ENCODE assay signal across 33 cellular contexts in the genomic region with DNA sequence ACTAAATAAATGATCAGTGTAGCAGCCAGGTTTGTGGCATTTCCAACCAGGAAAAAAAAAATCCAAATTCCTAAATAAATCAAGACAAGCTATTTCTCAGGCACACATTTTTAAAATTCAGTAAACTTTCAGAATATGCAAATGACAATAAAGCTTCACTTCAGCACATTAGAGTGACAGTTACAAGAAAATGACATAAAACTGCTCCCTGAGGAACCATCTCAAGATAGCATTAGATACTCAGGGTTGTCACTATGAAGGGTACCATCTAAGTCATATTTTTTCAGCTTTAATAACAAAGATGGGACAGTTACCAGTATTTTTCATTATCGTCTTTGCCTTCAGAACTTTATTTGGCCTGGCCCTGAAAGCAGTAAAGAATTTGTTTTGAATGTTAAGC.
"Had no signal": no experiment of that assay in that cellular context is flagged by ENCODE, and none has a peak within 500 bp of the region (broad histone marks: within the 10 kb centered on the region; RNA-seq: fewer than 3 reads in every experiment).

No MANE protein-coding gene starts in this region.

- H3K9me3 ChIP-seq: adrenal gland, ascending aorta, body of pancreas had no signal

- H3K4me1 ChIP-seq: adrenal gland, ascending aorta, body of pancreas, breast epithelium had no signal

- H3K27ac ChIP-seq: adrenal gland, ascending aorta, body of pancreas, brain microvascular endothelial cell, breast epithelium, cardiac muscle cell had no signal

- H3K4me3 ChIP-seq: adrenal gland, ascending aorta, body of pancreas, breast epithelium, cardiac muscle cell had no signal

- H3K36me3 ChIP-seq: adrenal gland, ascending aorta, brain microvascular endothelial cell, breast epithelium, cardiac muscle cell had no signal

- ATAC-seq: activated naive CD4-positive, alpha-beta T cell treated with anti-CD3 and anti-CD28 coated beads, Interleukin-2, amount 50 U/mL, for 72 hours; activated naive CD8-positive, alpha-beta T cell treated with anti-CD3 and anti-CD28 coated beads, Interleukin-2, amount 50 U/mL, for 24 hours; activated T-cell treated with anti-CD3 and anti-CD28 coated beads, Interleukin-2, amount 50 U/mL, for 4 hours; activated T-cell treated with anti-CD3 and anti-CD28 coated beads, Interleukin-2, amount 50 U/mL, for 72 hours; activated T-helper 17 cell treated with anti-CD3 and anti-CD28 coated beads, Interleukin-2, amount 50 U/mL, for 72 hours; body of pancreas had no signal

- H3K27me3 ChIP-seq: adrenal gland, ascending aorta, body of pancreas, brain microvascular endothelial cell, breast epithelium, cardiac muscle cell had no signal

- DNase-seq: activated effector memory CD4-positive, alpha-beta T cell treated with anti-CD3 and anti-CD28 coated beads, Interleukin-2, amount 50 U/mL, for 16 hours; activated effector memory CD4-positive, alpha-beta T cell treated with Interleukin-2 at 50 U/mL for 16 hours; activated gamma-delta T cell; activated gamma-delta T cell treated with Interleukin-2 at 50 U/mL for 16 hours; activated naive CD4-positive, alpha-beta T cell; activated naive CD4-positive, alpha-beta T cell treated with anti-CD3 and anti-CD28 coated beads for 36 hours; activated naive CD4-positive, alpha-beta T cell treated with anti-CD3 and anti-CD28 coated beads, Interleukin-2, amount 10 ng/mL, durations not matched to agents 7 days and 5 days; activated naive CD4-positive, alpha-beta T cell treated with anti-CD3 and anti-CD28 coated beads, Interleukin-2, amount 50 U/mL, for 16 hours; activated naive CD4-positive, alpha-beta T cell treated with Interleukin-2 at 50 U/mL for 16 hours; activated naive CD8-positive, alpha-beta T cell treated with anti-CD3 and anti-CD28 coated beads for 36 hours; activated naive CD8-positive, alpha-beta T cell treated with anti-CD3 and anti-CD28 coated beads, Interleukin-2, amount 10 ng/mL, durations not matched to agents 7 days and 5 days; activated naive CD8-positive, alpha-beta T cell treated with anti-CD3 and anti-CD28 coated beads, Interleukin-2, amount 50 U/mL, for 24 hours; activated T-cell treated with anti-CD3 and anti-CD28 coated beads for 4 hours; activated T-cell treated with anti-CD3 and anti-CD28 coated beads, Interleukin-2, amount 50 U/mL, for 1 hour; activated T-cell treated with anti-CD3 and anti-CD28 coated beads, Interleukin-2, amount 50 U/mL, for 24 hours; activated T-cell treated with anti-CD3 and anti-CD28 coated beads, Interleukin-2, amount 50 U/mL, for 4 hours; activated T-cell treated with anti-CD3 and anti-CD28 coated beads, Interleukin-2, amount 50 U/mL, for 48 hours; activated T-cell treated with anti-CD3 and anti-CD28 coated beads, Interleukin-2, amount 50 U/mL, for 72 hours; adrenal gland; amniotic stem cell; amygdala; anterior cingulate cortex; aorta; body of pancreas; brain microvascular endothelial cell; caudate nucleus; central memory CD4-positive, alpha-beta T cell; cerebellar nuclear complex had no signal
